Comparison of ENCODE assay signal across 1 cellular context in genomic region chr2:96960271-96960955, GRCh38.
TF ChIP-seq lines count a peak whose summit lies in the region.

No MANE protein-coding gene starts in this region.

TF ChIP-seq in SK-N-SH, 30 proteins besides CTCF, POLR2A, EP300 and RAD21 (continued from another document):
- TF ChIP-seq EZH2phosphoT487 (IDR thresholded peaks at IDR 0.05; ENCODE audit: borderline replicate concordance, low read depth) (no peak), IRF3 (IDR thresholded peaks at IDR 0.05; ENCODE audit: low read depth, low read length) (no peak), USF2 (IDR thresholded peaks at IDR 0.05; ENCODE audit: borderline replicate concordance, low read depth, low read length) (no peak), TEAD4 (IDR thresholded peaks at IDR 0.05; ENCODE audit: borderline replicate concordance, insufficient read depth) (no peak), TCF12 (IDR thresholded peaks at IDR 0.05) (no peak), NRF1 (IDR thresholded peaks at IDR 0.05; ENCODE audit: low read depth, low read length) (no peak), RCOR1 (IDR thresholded peaks at IDR 0.05; ENCODE audit: low read length) (0 out of 2 replicates have a peak, but pooled peaks have one; percentile 16), POLR2AphosphoS5 (IDR thresholded peaks at IDR 0.05; ENCODE audit: low read depth, low read length) (no peak)
- TF ChIP-seq, protein P1, sequence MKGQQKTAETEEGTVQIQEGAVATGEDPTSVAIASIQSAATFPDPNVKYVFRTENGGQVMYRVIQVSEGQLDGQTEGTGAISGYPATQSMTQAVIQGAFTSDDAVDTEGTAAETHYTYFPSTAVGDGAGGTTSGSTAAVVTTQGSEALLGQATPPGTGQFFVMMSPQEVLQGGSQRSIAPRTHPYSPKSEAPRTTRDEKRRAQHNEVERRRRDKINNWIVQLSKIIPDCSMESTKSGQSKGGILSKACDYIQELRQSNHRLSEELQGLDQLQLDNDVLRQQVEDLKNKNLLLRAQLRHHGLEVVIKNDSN (IDR thresholded peaks at IDR 0.05; ENCODE audit: borderline replicate concordance, low read depth) = no peak
